ENCODE assay signal across 11 cellular contexts in the genomic region with DNA sequence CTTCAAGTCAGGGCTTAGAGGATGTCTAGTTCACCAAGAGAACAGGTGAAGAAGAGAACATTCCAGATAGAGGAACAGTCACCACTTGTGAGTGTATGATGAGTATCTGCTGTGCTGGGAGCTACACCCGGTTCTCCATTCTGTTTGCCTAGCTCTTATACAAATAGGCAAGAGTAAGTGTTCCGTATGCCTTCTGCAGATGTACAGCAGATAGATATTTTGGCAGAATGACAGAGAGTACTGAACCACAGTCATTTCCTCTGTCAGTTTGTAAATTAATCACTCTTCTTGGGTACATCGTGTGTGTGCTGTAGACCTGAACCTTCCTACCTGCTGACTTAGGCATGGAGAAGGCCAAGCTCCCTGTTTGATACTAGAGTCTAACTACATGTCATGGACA.
DNase-seq lines count a peak whose midpoint lies in the region; ATAC-seq and TF ChIP-seq lines count a peak whose summit lies in the region.
"Had no signal": no experiment of that assay in that cellular context is flagged by ENCODE, and none has a peak within 500 bp of the region (broad histone marks: within the 10 kb centered on the region; RNA-seq: fewer than 3 reads in every experiment).

No MANE protein-coding gene starts in this region.

- H3K9me3 ChIP-seq in left lung (no peaks in the 10 kb centered on the region), testis (no peaks in the 10 kb centered on the region)

- no peak overlapping the region for H3K4me3 ChIP-seq in left lung
- no peak overlapping the region for H3K4me3 ChIP-seq in testis

- no peaks in the 10 kb centered on the region for H3K4me1 ChIP-seq in left lung
- H3K4me1 ChIP-seq in testis, result peaks cover 5% of the 10 kb centered on the region

- DNase-seq in NCI-H1417 (lab: John Stamatoyannopoulos, UW) (peak in 2 of 3 experiments; percentile 27 to 55), NCI-H1417 treated with DMSO at 0.1 percent for 48 hours (lab: John Stamatoyannopoulos, UW) (no peak), NCI-H2029 (lab: John Stamatoyannopoulos, UW) (peak; percentile 97), left lung (no peak), ACHN (no peak), AML-193 (lab: John Stamatoyannopoulos, UW) (no peak), testis (no peak)
- DNase-seq: 8988T, immature natural killer cell had no signal

- WGBS in testis, 2 donors, result 71 to 85% methylated on average over 3 of the region's 3 CpGs

- no peak overlapping the region for H3K27ac ChIP-seq in left lung
- no peak overlapping the region for H3K27ac ChIP-seq in testis
- H3K27ac ChIP-seq: HL-60 had no signal

- peak; percentile 63 for ATAC-seq in HG02870 (IDR thresholded peaks at IDR 0.05; ENCODE audit: unreplicated experiment)
- ATAC-seq in left lung, result peak; percentile 75

- intact Hi-C loops in left lung (cut with DNase I), result no loop called here
- intact Hi-C loops in testis (cut with DNase I; ENCODE audit: low total_unique reads), result no loop called here

- H3K27me3 ChIP-seq in left lung (no peaks in the 10 kb centered on the region), testis (no peaks in the 10 kb centered on the region)

- no peak for TF ChIP-seq CTCF in left lung (IDR thresholded peaks at IDR 0.05)
- TF ChIP-seq CTCF in testis (IDR thresholded peaks at IDR 0.05), result no peak

- in situ Hi-C loops in ACHN (cut with HindIII; ENCODE audit: low pct_ligation_motif_present, low pct_unique_long_range_greater_than_20kb, low sequenced_read_pairs), result no loop called here

- TF ChIP-seq POLR2A in testis (IDR thresholded peaks at IDR 0.05), result no peak

- peaks cover 0 to 20% of the 10 kb centered on the region in 2 donors for H3K36me3 ChIP-seq in left lung
- no peaks in the 10 kb centered on the region for H3K36me3 ChIP-seq in testis (ENCODE audit: low read depth, missing control alignments)

Comparison
In these comparisons a context has a peak if more than half of its experiments do, and no peak if none do; other contexts are left out.
1. DNase-seq: peak in NCI-H1417 (2 of 3) and NCI-H2029 (single experiment); none in NCI-H1417 treated with DMSO at 0.1 percent for 48 hours (single experiment), left lung (0 of 2), ACHN (single experiment), AML-193 (0 of 2) and testis (single experiment).